27 cellular contexts compared by ENCODE assay signal in genomic region chrX:120741452-120741851, GRCh38.
A peak's percentile ranks its signal among the peaks of the same experiment; 100 is the strongest.
DNase-seq lines count a peak whose midpoint lies in the region; ATAC-seq and TF ChIP-seq lines count a peak whose summit lies in the region.
"Had no signal": no experiment of that assay in that cellular context is flagged by ENCODE, and none has a peak within 500 bp of the region (broad histone marks: within the 10 kb centered on the region; RNA-seq: fewer than 3 reads in every experiment).

No MANE protein-coding gene starts in this region.

- intact Hi-C loops in MCF 10A (cut with micrococcal nuclease) = no loop called here
- intact Hi-C loops in breast epithelium (cut with DNase I; ENCODE audit: low total_unique reads) = no loop called here
- intact Hi-C loops in PC-3 (cut with micrococcal nuclease) = no loop called here
- intact Hi-C loops in mammary epithelial cell (cut with micrococcal nuclease) = no loop called here
- intact Hi-C loops in activated T-helper 2 cell treated with anti-CD3 and anti-CD28 coated beads, Interferon-gamma antibody, Interleukin-2, Interleukin-4, amounts not matched to agents 10 μg/mL and 5 μg/mL and 100 μg/mL, durations not matched to agents 14 hours and 24 hours and 36 hours (cut with micrococcal nuclease) = no loop called here

- H3K36me3 ChIP-seq in breast epithelium = no peaks in the 10 kb centered on the region
- H3K36me3 ChIP-seq in PC-3 (ENCODE audit: low read depth, low read length) = no peaks in the 10 kb centered on the region
- no peaks in the 10 kb centered on the region for H3K36me3 ChIP-seq in mammary epithelial cell (ENCODE audit: insufficient read depth, low read length)
- H3K36me3 ChIP-seq: HAP-1 had no signal

- H3K27me3 ChIP-seq in breast epithelium (peaks cover 0 to 9% of the 10 kb centered on the region in 2 donors), PC-3 (ENCODE audit: low read length) (no peaks in the 10 kb centered on the region), mammary epithelial cell (ENCODE audit: insufficient read depth, low read length) (no peaks in the 10 kb centered on the region)

- H3K4me3 Mint-ChIP-seq in MCF 10A (ENCODE audit: unreplicated experiment) = no peak overlapping the region
- no peak overlapping the region for H3K4me3 Mint-ChIP-seq in activated T-helper 2 cell treated with anti-CD3 and anti-CD28 coated beads, Interferon-gamma antibody, Interleukin-2, Interleukin-4, amounts not matched to agents 10 μg/mL and 5 μg/mL and 100 μg/mL, durations not matched to agents 14 hours and 24 hours and 36 hours (ENCODE audit: low read depth)
- H3K4me3 Mint-ChIP-seq: CD4-positive, CD25-positive, alpha-beta regulatory T cell; HFFc6; T-cell had no signal

- no peaks in the 10 kb centered on the region for H4K20me1 ChIP-seq in PC-3 (ENCODE audit: low read length)
- H4K20me1 ChIP-seq in mammary epithelial cell (ENCODE audit: insufficient read depth, low read length) = no peaks in the 10 kb centered on the region

- no peaks in the 10 kb centered on the region for H3K9me3 ChIP-seq in breast epithelium
- no peaks in the 10 kb centered on the region for H3K9me3 ChIP-seq in PC-3 (ENCODE audit: low read length)
- no peaks in the 10 kb centered on the region for H3K9me3 ChIP-seq in mammary epithelial cell (replicated peaks; ENCODE audit: insufficient read depth, low read length)
- H3K9me3 ChIP-seq: HAP-1 had no signal

- no peaks in the 10 kb centered on the region for H3K9me2 ChIP-seq in PC-3 (replicated peaks; ENCODE audit: low read length)

- no peaks in the 10 kb centered on the region for H3K4me1 ChIP-seq in breast epithelium
- H3K4me1 ChIP-seq in PC-3 (ENCODE audit: insufficient read depth, low read length) = peaks cover 39% of the 10 kb centered on the region
- peaks cover 5% of the 10 kb centered on the region for H3K4me1 ChIP-seq in mammary epithelial cell (ENCODE audit: insufficient read depth, low read length)
- H3K4me1 ChIP-seq: HAP-1 had no signal

- H2AFZ ChIP-seq in PC-3 (ENCODE audit: low read length) = peak overlapping the region; percentile 53; the same call in 1 of the 2 replicates
- H2AFZ ChIP-seq in mammary epithelial cell (ENCODE audit: low read depth, low read length) = no peak overlapping the region

- BruUV-seq in MCF 10A (replicated peaks; lab: Mats Ljungman, UMichigan) (no TSS peak), PC-3 (replicated peaks; lab: Mats Ljungman, UMichigan) (no TSS peak), mammary epithelial cell (replicated peaks; lab: Mats Ljungman, UMichigan) (no TSS peak)

- ATAC-seq in PC-3 = peak; percentile 35; the same call in 1 of the 2 replicates
- no peak for ATAC-seq in HG03175 (IDR thresholded peaks at IDR 0.05; ENCODE audit: unreplicated experiment)
- ATAC-seq: GM12878, Panc1, SK-N-SH treated with all-trans-retinoic acid at 6 μM for 48 hours, T-cell had no signal

- H3K4me3 ChIP-seq in breast epithelium (no peak overlapping the region), PC-3 (ENCODE audit: low read length) (no peak overlapping the region), mammary epithelial cell (replicated peaks in 1 of 3; ENCODE audit: insufficient read depth in 1 of 3, low read depth in 2 of 3, low read length in 3 of 3) (no peak overlapping the region)
- H3K4me3 ChIP-seq: GM12878, HAP-1 had no signal

- H3F3A ChIP-seq in PC-3 (ENCODE audit: low read length, unreplicated experiment) = no peaks in the 10 kb centered on the region

- in situ Hi-C loops in mammary epithelial cell (cut with MboI; ENCODE audit: low sequenced_read_pairs in 2 of 2) = no loop called here

- POLR2A ChIA-PET in MCF 10A (lab: Yijun Ruan, JAX) = interaction anchor here (0.6 to 1.5 kb wide), 3 partner anchors 9 to 209 kb away, joined by 3 to 4 read pairs (median 3); no protein-coding TSS in a partner anchor
- POLR2A ChIA-PET in PC-3 (lab: Charles Lee; ENCODE audit: unreplicated experiment) = no interaction called here

- no peaks in the 10 kb centered on the region for H3K27me3 Mint-ChIP-seq in MCF 10A (ENCODE audit: insufficient read depth, unreplicated experiment)
- H3K27me3 Mint-ChIP-seq in activated T-helper 2 cell treated with anti-CD3 and anti-CD28 coated beads, Interferon-gamma antibody, Interleukin-2, Interleukin-4, amounts not matched to agents 10 μg/mL and 5 μg/mL and 100 μg/mL, durations not matched to agents 14 hours and 24 hours and 36 hours (ENCODE audit: low read depth) = no peaks in the 10 kb centered on the region

- peak overlapping the region; percentile 46; the same call in 1 of the 2 replicates for H3K4me2 ChIP-seq in PC-3 (ENCODE audit: low read length)
- no peak overlapping the region for H3K4me2 ChIP-seq in mammary epithelial cell (ENCODE audit: insufficient read depth, low read depth, low read length)

- DNase-seq in MCF 10A (ENCODE audit: unreplicated experiment) (peak; percentile 69), breast epithelium (ENCODE audit: low spot score in 2 of 2) (no peak), PC-3 (peak; percentile 67), mammary epithelial cell (peak; percentile 9), SIG-M5 treated with dmso at 0.1 percent for 504 hours (lab: John Stamatoyannopoulos, UW; ENCODE audit: unreplicated experiment) (no peak), Kasumi-1 (lab: John Stamatoyannopoulos, UW) (no peak)
- no peak for DNase-seq in activated T-helper 2 cell treated with anti-CD3 and anti-CD28 coated beads, Interferon-gamma antibody, Interleukin-2, Interleukin-4, amounts not matched to agents 10 μg/mL and 5 μg/mL and 100 μg/mL, durations not matched to agents 14 hours and 24 hours and 36 hours (ENCODE audit: low spot score)
- DNase-seq: 8988T; CD4-positive, CD25-positive, alpha-beta regulatory T cell; DMS153; GDM1; GOT3; HFFc6; KBM-7; NCI-H1048; NCI-H1417; NCI-H187 treated with DMSO at 0.1 percent for 48 hours; NCI-H524; NCI-H774; NK-92 treated with Interleukin-12 subunit alpha and Interleukin-12 subunit beta, amount 100 ng/mL, for 24 hours; SIG-M5; T-cell had no signal

- no peak for TF ChIP-seq POLR2A in breast epithelium (IDR thresholded peaks at IDR 0.05)

- dilution Hi-C loops in mammary epithelial cell (cut with HindIII; ENCODE audit: low sequenced_read_pairs) = loop anchor here (5.0 kb wide), 1 partner anchor 69 kb away; no protein-coding TSS in a partner anchor

- H3K27ac Mint-ChIP-seq in MCF 10A (ENCODE audit: low read depth, unreplicated experiment) = no peak overlapping the region
- H3K27ac Mint-ChIP-seq in activated T-helper 2 cell treated with anti-CD3 and anti-CD28 coated beads, Interferon-gamma antibody, Interleukin-2, Interleukin-4, amounts not matched to agents 10 μg/mL and 5 μg/mL and 100 μg/mL, durations not matched to agents 14 hours and 24 hours and 36 hours = no peak overlapping the region
- H3K27ac Mint-ChIP-seq: CD4-positive, CD25-positive, alpha-beta regulatory T cell; HFFc6; T-cell had no signal

- H3K79me2 ChIP-seq in PC-3 (ENCODE audit: low read length) = no peaks in the 10 kb centered on the region
- H3K79me2 ChIP-seq in mammary epithelial cell (ENCODE audit: insufficient read depth, low read length) = no peaks in the 10 kb centered on the region

- H3K4me1 Mint-ChIP-seq in MCF 10A (ENCODE audit: insufficient read depth, unreplicated experiment) = peaks cover 5% of the 10 kb centered on the region
- peaks cover 26% of the 10 kb centered on the region for H3K4me1 Mint-ChIP-seq in activated T-helper 2 cell treated with anti-CD3 and anti-CD28 coated beads, Interferon-gamma antibody, Interleukin-2, Interleukin-4, amounts not matched to agents 10 μg/mL and 5 μg/mL and 100 μg/mL, durations not matched to agents 14 hours and 24 hours and 36 hours (ENCODE audit: low read depth)
- H3K4me1 Mint-ChIP-seq: CD4-positive, CD25-positive, alpha-beta regulatory T cell; T-cell had no signal

- H3K9ac ChIP-seq in PC-3 (ENCODE audit: low read length) (peak overlapping the region; percentile 50; the same call in 1 of the 2 replicates), mammary epithelial cell (ENCODE audit: insufficient read depth, low read length) (no peak overlapping the region)

- H3K36me3 Mint-ChIP-seq in MCF 10A (ENCODE audit: insufficient read depth, unreplicated experiment) = no peaks in the 10 kb centered on the region
- H3K36me3 Mint-ChIP-seq in activated T-helper 2 cell treated with anti-CD3 and anti-CD28 coated beads, Interferon-gamma antibody, Interleukin-2, Interleukin-4, amounts not matched to agents 10 μg/mL and 5 μg/mL and 100 μg/mL, durations not matched to agents 14 hours and 24 hours and 36 hours (ENCODE audit: low read depth) = no peaks in the 10 kb centered on the region
- H3K36me3 Mint-ChIP-seq: CD4-positive, CD25-positive, alpha-beta regulatory T cell; T-cell had no signal

- H3K27ac ChIP-seq in breast epithelium = no peak overlapping the region
- H3K27ac ChIP-seq in PC-3 (ENCODE audit: low read length) = peak overlapping the region; percentile 80
- no peak overlapping the region for H3K27ac ChIP-seq in mammary epithelial cell (ENCODE audit: insufficient read depth, low read depth, low read length)

- CTCF ChIA-PET in MCF 10A (lab: Yijun Ruan, JAX) (interaction anchor here (0.6 kb wide), 1 partner anchor 15 kb away, joined by 3 read pairs; no protein-coding TSS in a partner anchor), PC-3 (lab: Charles Lee) (no interaction called here), mammary epithelial cell (lab: Charles Lee; ENCODE audit: low non-redundant PET) (no interaction called here)

- WGBS in mammary epithelial cell (ENCODE audit: low coverage, missing lambda C conversion rate) = 79% methylated on average over 3 of the region's 3 CpGs

- H3K9me3 Mint-ChIP-seq in MCF 10A (ENCODE audit: unreplicated experiment) = peaks cover 7% of the 10 kb centered on the region
- H3K9me3 Mint-ChIP-seq in activated T-helper 2 cell treated with anti-CD3 and anti-CD28 coated beads, Interferon-gamma antibody, Interleukin-2, Interleukin-4, amounts not matched to agents 10 μg/mL and 5 μg/mL and 100 μg/mL, durations not matched to agents 14 hours and 24 hours and 36 hours = peaks cover 12% of the 10 kb centered on the region
- H3K9me3 Mint-ChIP-seq: CD4-positive, CD25-positive, alpha-beta regulatory T cell had no signal

- no peak for TF ChIP-seq CTCF in MCF 10A (IDR thresholded peaks at IDR 0.05; ENCODE audit: unreplicated experiment)
- no peak for TF ChIP-seq CTCF in breast epithelium (IDR thresholded peaks at IDR 0.05)
- no peak for TF ChIP-seq CTCF in PC-3 (conservative IDR thresholded peaks at IDR 0.05; ENCODE audit: low read depth, low read length)
- no peak for TF ChIP-seq CTCF in mammary epithelial cell (conservative IDR thresholded peaks at IDR 0.05 in 1 of 2, IDR thresholded peaks at IDR 0.05 in 1 of 2; ENCODE audit: extremely low read depth in 1 of 2, insufficient read depth in 1 of 2, low read depth in 1 of 2, low read length in 2 of 2)

Comparison
In these comparisons a context has a peak if more than half of its experiments do, and no peak if none do; other contexts are left out.
1. DNase-seq: peak in MCF 10A (single experiment), PC-3 (single experiment) and mammary epithelial cell (single experiment); none in breast epithelium (0 of 2), activated T-helper 2 cell treated with anti-CD3 and anti-CD28 coated beads, Interferon-gamma antibody, Interleukin-2, Interleukin-4, amounts not matched to agents 10 μg/mL and 5 μg/mL and 100 μg/mL, durations not matched to agents 14 hours and 24 hours and 36 hours (single experiment), SIG-M5 treated with dmso at 0.1 percent for 504 hours (single experiment) and Kasumi-1 (0 of 2).